10 cellular contexts compared by ENCODE assay signal in the genomic region with DNA sequence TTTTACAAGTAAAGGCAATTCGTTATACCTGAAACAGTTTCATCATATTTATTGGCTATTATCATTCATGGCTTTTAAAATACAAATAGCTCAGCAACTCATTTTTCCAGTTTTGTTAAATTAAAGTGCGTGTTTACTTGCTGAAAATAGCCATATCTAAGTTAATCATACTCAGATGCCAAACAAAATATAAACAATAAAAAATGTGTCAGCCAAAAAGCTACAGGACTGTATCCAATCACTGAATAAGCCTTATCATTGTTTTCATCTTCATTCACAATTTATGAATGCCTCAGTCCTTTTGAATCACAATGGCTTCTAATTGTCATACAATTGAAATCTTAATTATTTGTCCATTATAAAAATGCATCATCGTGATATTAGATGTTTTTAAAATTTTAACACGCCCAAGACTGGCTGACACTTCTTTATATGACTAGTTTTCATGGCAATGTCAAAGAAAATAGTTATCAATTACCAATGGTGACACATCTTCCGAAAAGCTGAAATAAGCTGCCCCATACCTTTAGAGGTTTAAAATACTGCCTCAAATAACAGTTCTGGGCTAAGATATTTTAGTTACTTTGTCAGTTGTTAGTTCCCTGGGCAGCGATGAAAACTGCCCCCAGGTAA. TPM values are rescaled to one million over a fixed set of nuclear protein-coding genes. Genes with fewer than 3 reads are reported as not detected.
DNase-seq lines count a peak whose midpoint lies in the region; ATAC-seq and TF ChIP-seq lines count a peak whose summit lies in the region.
"Had no signal": no experiment of that assay in that cellular context is flagged by ENCODE, and none has a peak within 500 bp of the region (broad histone marks: within the 10 kb centered on the region; RNA-seq: fewer than 3 reads in every experiment).

No MANE protein-coding gene starts in this region.

- H3K36me3 ChIP-seq in gastroesophageal sphincter, result peaks cover 0 to 3% of the 10 kb centered on the region in 2 donors
- H3K36me3 ChIP-seq in effector memory CD4-positive, alpha-beta T cell (ENCODE audit: control insufficient read depth, insufficient read depth, low read length), result no peaks in the 10 kb centered on the region
- H3K36me3 ChIP-seq in neuronal stem cell (replicated peaks in 1 of 2; ENCODE audit: control insufficient read depth in 2 of 2, insufficient read depth in 2 of 2, low read length in 2 of 2), result no peaks in the 10 kb centered on the region

- DNase-seq in Calu3, result no peak
- peak; percentile 48 for DNase-seq in pons (ENCODE audit: low spot score)
- no peak for DNase-seq in GF-D8 (lab: John Stamatoyannopoulos, UW)
- no peak for DNase-seq in activated CD4-positive, alpha-beta T cell treated with anti-CD3 and anti-CD28 coated beads, Interleukin-2, amount 50 U/mL, for 4 hours
- no peak for DNase-seq in effector memory CD4-positive, alpha-beta T cell
- DNase-seq in neuronal stem cell (ENCODE audit: low spot score), result no peak
- DNase-seq: IMR-90, OCI-M1 had no signal

- no peak overlapping the region for H2BK5ac ChIP-seq in neuronal stem cell (ENCODE audit: low read length)

- 2 to 7% methylated on average over 6 of the region's 6 CpGs for whole genome bisulfite sequencing in gastroesophageal sphincter (ENCODE audit: low coverage in 1 of 2), 2 donors
- no CpG with 5 or more reads among the region's 6 CpGs for WGBS in neuronal stem cell (ENCODE audit: extremely low coverage in 2 of 2, insufficient read length in 2 of 2, insufficient replicate concordance in 1 of 2), 2 donors

- no peaks in the 10 kb centered on the region for H3K79me1 ChIP-seq in neuronal stem cell (ENCODE audit: low read depth, low read length)

- H3K4me3 Mint-ChIP-seq in Calu3 (ENCODE audit: low read depth, unreplicated experiment), result peak overlapping the region; percentile 84

- no peak for ATAC-seq in gastroesophageal sphincter

- H3K27ac ChIP-seq in VCaP (peak overlapping the region; percentile 100), gastroesophageal sphincter (peak overlapping the region; percentile 71 to 100 (median 99)), neuronal stem cell (replicated peaks; ENCODE audit: low read length) (no peak overlapping the region)
- H3K27ac ChIP-seq in effector memory CD4-positive, alpha-beta T cell (ENCODE audit: insufficient read depth, low read length, poor library complexity, severe bottlenecking), result no peak overlapping the region

- H3K9me3 ChIP-seq in gastroesophageal sphincter (no peaks in the 10 kb centered on the region), neuronal stem cell (replicated peaks in 1 of 2; ENCODE audit: control insufficient read depth in 2 of 2, insufficient read depth in 1 of 2, low read depth in 1 of 2, low read length in 2 of 2) (no peaks in the 10 kb centered on the region)
- no peaks in the 10 kb centered on the region for H3K9me3 ChIP-seq in effector memory CD4-positive, alpha-beta T cell (ENCODE audit: control insufficient read depth, low read length)

- H3K36me3 Mint-ChIP-seq in Calu3 (ENCODE audit: insufficient read depth, unreplicated experiment), result peaks cover 64% of the 10 kb centered on the region

- TF ChIP-seq CTCF in Calu3 (IDR thresholded peaks at IDR 0.05; ENCODE audit: unreplicated experiment) (no peak), VCaP (conservative IDR thresholded peaks at IDR 0.05) (no peak), gastroesophageal sphincter (IDR thresholded peaks at IDR 0.05) (no peak)

- H3K4me3 ChIP-seq in gastroesophageal sphincter (peak overlapping the region; percentile 95 to 96), neuronal stem cell (ENCODE audit: low read length in 2 of 2) (peak overlapping the region in 1 of 2 donors; percentile 54)
- no peak overlapping the region for H3K4me3 ChIP-seq in effector memory CD4-positive, alpha-beta T cell (ENCODE audit: insufficient read depth, low read depth, low read length, poor library complexity, severe bottlenecking)

- no peak overlapping the region for H3K14ac ChIP-seq in neuronal stem cell (ENCODE audit: low read length)

- no peak for TF ChIP-seq EP300 in gastroesophageal sphincter (IDR thresholded peaks at IDR 0.05)

- H2AK5ac ChIP-seq in neuronal stem cell (ENCODE audit: low read depth, low read length), result no peak overlapping the region

- TF ChIP-seq POLR2A in gastroesophageal sphincter (IDR thresholded peaks at IDR 0.05), result no peak

- BruUV-seq in Calu3 (replicated peaks; lab: Mats Ljungman, UMichigan), result no TSS peak

- H3K27ac Mint-ChIP-seq in Calu3 (ENCODE audit: unreplicated experiment), result peak overlapping the region; percentile 98

- H2AFZ ChIP-seq in neuronal stem cell (ENCODE audit: low read length), result no peak overlapping the region

- H3K9ac ChIP-seq in neuronal stem cell (ENCODE audit: low read depth, low read length, poor library complexity), result no peak overlapping the region

- H3K4me1 ChIP-seq in gastroesophageal sphincter (peaks cover 0 to 62% (median 9%) of the 10 kb centered on the region in 3 donors), neuronal stem cell (ENCODE audit: control insufficient read depth in 2 of 2, insufficient read depth in 1 of 2, low read depth in 1 of 2, low read length in 2 of 2) (peaks cover 2 to 13% of the 10 kb centered on the region in 2 donors)
- peaks cover 24% of the 10 kb centered on the region for H3K4me1 ChIP-seq in effector memory CD4-positive, alpha-beta T cell (ENCODE audit: control insufficient read depth, insufficient read depth, low read length, poor library complexity, severe bottlenecking)

- no peak overlapping the region for H3K4ac ChIP-seq in neuronal stem cell (ENCODE audit: low read length)

- no peak overlapping the region for H2BK15ac ChIP-seq in neuronal stem cell (ENCODE audit: low read length)

- H3K23ac ChIP-seq in neuronal stem cell (ENCODE audit: low read depth, low read length, poor library complexity), result no peak overlapping the region

- intact Hi-C loops in Calu3 (cut with micrococcal nuclease; ENCODE audit: unreplicated experiment), result no loop called here

- no peaks in the 10 kb centered on the region for H3K9me3 Mint-ChIP-seq in Calu3 (ENCODE audit: low read depth, unreplicated experiment)

- no peak overlapping the region for H4K91ac ChIP-seq in neuronal stem cell (ENCODE audit: low read depth, low read length, poor library complexity)

- no peak overlapping the region for H2BK120ac ChIP-seq in neuronal stem cell (ENCODE audit: low read depth, low read length)

- no peak overlapping the region for H3K4me2 ChIP-seq in neuronal stem cell (ENCODE audit: insufficient read depth, low read length, poor library complexity, severe bottlenecking)

- CTCF ChIA-PET in Calu3 (lab: Charles Lee), result interaction anchor here (1.1 kb wide), 1 partner anchor 14 kb away, joined by 3 read pairs; no protein-coding TSS in a partner anchor

- no peak overlapping the region for H4K8ac ChIP-seq in neuronal stem cell (ENCODE audit: low read depth, low read length)

- H3K18ac ChIP-seq in neuronal stem cell (ENCODE audit: low read length), result no peak overlapping the region

- H3K27me3 ChIP-seq in gastroesophageal sphincter, result no peaks in the 10 kb centered on the region
- H3K27me3 ChIP-seq in effector memory CD4-positive, alpha-beta T cell (replicated peaks; ENCODE audit: control insufficient read depth, insufficient read depth, low read length, poor library complexity, severe bottlenecking), result peaks cover 39% of the 10 kb centered on the region
- H3K27me3 ChIP-seq in neuronal stem cell (ENCODE audit: control insufficient read depth in 3 of 3, insufficient read depth in 3 of 3, low read depth in 1 of 3, low read length in 3 of 3), result peaks cover 10 to 42% (median 39%) of the 10 kb centered on the region in 3 experiments

- peaks cover 18% of the 10 kb centered on the region for H3K4me1 Mint-ChIP-seq in Calu3 (ENCODE audit: low read depth, unreplicated experiment)

- H3K27me3 Mint-ChIP-seq in Calu3 (ENCODE audit: unreplicated experiment), result no peaks in the 10 kb centered on the region

- H2BK12ac ChIP-seq in neuronal stem cell (ENCODE audit: low read length), result no peak overlapping the region

RNA-seq across cellular contexts. Expression of a gene that starts 1.9 kb away (rescaled TPM):
- total RNA-seq in Calu3 (2022) (75.8 and 76.2 TPM in 2 replicates), gastroesophageal sphincter (10 to 100 TPM; 61.0 to 68.3 (median 65.4) TPM)
- polyA plus RNA-seq in neuronal stem cell (2013, experiment 1 of 2), result 0.08 TPM
- polyA plus RNA-seq in neuronal stem cell (2013, experiment 2 of 2), result 0.10 TPM

Comparison
In these comparisons a context has a peak if more than half of its experiments do, and no peak if none do; other contexts are left out.
1. H3K27ac ChIP-seq: peak in VCaP (single experiment) and gastroesophageal sphincter (4 of 4); none in effector memory CD4-positive, alpha-beta T cell (single experiment) and neuronal stem cell (single experiment).